Comparison of ENCODE assay signal across 8 cellular contexts in genomic region chr5:132466453-132467291, GRCh38. TPM values are rescaled to one million over a fixed set of nuclear protein-coding genes. Genes with fewer than 3 reads are reported as not detected.
A peak's percentile ranks its signal among the peaks of the same experiment; 100 is the strongest.
DNase-seq lines count a peak whose midpoint lies in the region; ATAC-seq and TF ChIP-seq lines count a peak whose summit lies in the region.

No MANE protein-coding gene starts in this region.

- no peaks in the 10 kb centered on the region for H3K27me3 Mint-ChIP-seq in activated CD4-positive, alpha-beta memory T cell treated with anti-CD3 and anti-CD28 coated beads, Interleukin-2, amount 10 ng/mL, durations not matched to agents 7 days and 5 days

- no peaks in the 10 kb centered on the region for H3K9me3 Mint-ChIP-seq in activated CD4-positive, alpha-beta memory T cell treated with anti-CD3 and anti-CD28 coated beads, Interleukin-2, amount 10 ng/mL, durations not matched to agents 7 days and 5 days

- CTCF ChIA-PET in activated CD4-positive, alpha-beta memory T cell treated with anti-CD3 and anti-CD28 coated beads, Interleukin-2, amount 10 ng/mL, durations not matched to agents 7 days and 5 days (lab: Charles Lee): interaction anchor here (0.7 to 8.1 kb wide), 20 partner anchors 8 to 80 kb away, joined by 3 to 111 read pairs (median 8); partner anchors contain the start of gene IRF1

- ATAC-seq in GM21360 (IDR thresholded peaks at IDR 0.05; ENCODE audit: unreplicated experiment): peak; percentile 56

- peak overlapping the region; percentile 67 for H3K4me3 Mint-ChIP-seq in activated CD4-positive, alpha-beta memory T cell treated with anti-CD3 and anti-CD28 coated beads, Interleukin-2, amount 10 ng/mL, durations not matched to agents 7 days and 5 days

- peaks cover 50% of the 10 kb centered on the region for H3K36me3 Mint-ChIP-seq in activated CD4-positive, alpha-beta memory T cell treated with anti-CD3 and anti-CD28 coated beads, Interleukin-2, amount 10 ng/mL, durations not matched to agents 7 days and 5 days (ENCODE audit: low read depth)

- POLR2A ChIA-PET in activated CD4-positive, alpha-beta memory T cell treated with anti-CD3 and anti-CD28 coated beads, Interleukin-2, amount 10 ng/mL, durations not matched to agents 7 days and 5 days (lab: Charles Lee): interaction anchor here (0.7 to 6.1 kb wide), 22 partner anchors 10 to 173 kb away, joined by 3 to 248 read pairs (median 5); partner anchors contain the start of genes IRF1 and SLC22A4

- H3K27ac Mint-ChIP-seq in activated CD4-positive, alpha-beta memory T cell treated with anti-CD3 and anti-CD28 coated beads, Interleukin-2, amount 10 ng/mL, durations not matched to agents 7 days and 5 days: peak overlapping the region; percentile 91

- no peak overlapping the region; the same call in 1 of the 2 replicates for H3K4me3 ChIP-seq in HL-60 (replicated peaks; ENCODE audit: insufficient read depth, low read length)

- H3K27me3 ChIP-seq in HL-60 (ENCODE audit: insufficient read depth, poor library complexity, severe bottlenecking): no peaks in the 10 kb centered on the region

- H3K4me1 Mint-ChIP-seq in activated CD4-positive, alpha-beta memory T cell treated with anti-CD3 and anti-CD28 coated beads, Interleukin-2, amount 10 ng/mL, durations not matched to agents 7 days and 5 days: peaks cover 95% of the 10 kb centered on the region

- peak; percentile 31 for DNase-seq in ELF-1 (ENCODE audit: low read depth, low spot score)
- DNase-seq in HL-60 (ENCODE audit: low read depth in 1 of 2, low spot score in 1 of 2): peak; percentile 71 to 93
- peak; percentile 88 for DNase-seq in activated CD4-positive, alpha-beta memory T cell treated with anti-CD3 and anti-CD28 coated beads, Interleukin-2, amount 10 ng/mL, durations not matched to agents 7 days and 5 days
- DNase-seq in fibroblast of peridontal ligament (ENCODE audit: extremely low read depth): peak; percentile 77
- peak; percentile 42 to 44 for DNase-seq in stimulated activated CD8-positive, alpha-beta memory T cell treated with anti-CD3 and anti-CD28 coated beads, Interleukin-2, amount 100 ng/mL, for 48 hours (ENCODE audit: low read depth in 2 of 2)
- DNase-seq in kidney tubule cell (ENCODE audit: low spot score): no peak
- DNase-seq in OCI-M2 (lab: John Stamatoyannopoulos, UW; ENCODE audit: unreplicated experiment): no peak

- TF ChIP-seq CTCF in HL-60 (IDR thresholded peaks at IDR 0.05; ENCODE audit: insufficient read depth, low read length): no peak

- peak overlapping the region; percentile 92 for H3K27ac ChIP-seq in HL-60 (replicated peaks)

RNA-seq across cellular contexts. Expression of gene IRF1, which starts 23.9 kb away (rescaled TPM):
- total RNA-seq in activated CD4-positive, alpha-beta memory T cell treated with anti-CD3 and anti-CD28 coated beads, Interleukin-2, amount 10 ng/mL, durations not matched to agents 7 days and 5 days: 100 to 1,000 TPM; 231 to 239 TPM

Comparison
In these comparisons a context has a peak if more than half of its experiments do, and no peak if none do; other contexts are left out.
1. DNase-seq: peak in ELF-1 (single experiment), HL-60 (2 of 2), activated CD4-positive, alpha-beta memory T cell treated with anti-CD3 and anti-CD28 coated beads, Interleukin-2, amount 10 ng/mL, durations not matched to agents 7 days and 5 days (single experiment), fibroblast of peridontal ligament (single experiment) and stimulated activated CD8-positive, alpha-beta memory T cell treated with anti-CD3 and anti-CD28 coated beads, Interleukin-2, amount 100 ng/mL, for 48 hours (2 of 2); none in kidney tubule cell (single experiment) and OCI-M2 (single experiment).